In the genomic region with DNA sequence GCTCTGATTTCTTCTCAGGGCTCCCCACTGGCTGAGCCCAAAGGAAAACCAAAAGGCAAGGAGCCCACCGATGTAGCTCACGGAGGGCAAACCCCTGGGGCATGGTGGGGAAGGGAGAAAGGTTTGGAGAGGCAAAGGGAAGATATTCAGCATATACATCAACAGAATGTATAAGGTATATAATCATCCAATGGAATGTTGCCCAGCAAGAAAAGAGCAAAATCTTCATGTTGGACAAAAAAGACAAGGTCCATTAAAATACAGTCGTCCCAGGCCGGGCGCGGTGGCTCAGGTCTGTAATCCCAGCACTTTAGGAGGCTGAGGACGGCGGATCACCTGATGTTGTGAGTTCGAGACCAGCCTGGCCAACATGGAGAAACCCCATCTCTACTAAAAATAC, we compare ENCODE assay signal across 10 cellular contexts. TPM values are rescaled to one million over a fixed set of nuclear protein-coding genes. Genes with fewer than 3 reads are reported as not detected.
DNase-seq lines count a peak whose midpoint lies in the region; ATAC-seq and TF ChIP-seq lines count a peak whose summit lies in the region.
"Had no signal": no experiment of that assay in that cellular context is flagged by ENCODE, and none has a peak within 500 bp of the region (broad histone marks: within the 10 kb centered on the region; RNA-seq: fewer than 3 reads in every experiment).

No MANE protein-coding gene starts in this region.

- H3K79me2 ChIP-seq in H9 (ENCODE audit: insufficient read depth, low read length) (no peaks in the 10 kb centered on the region), smooth muscle cell (ENCODE audit: low read depth) (peaks cover 4% of the 10 kb centered on the region)

- no peak overlapping the region for H2BK12ac ChIP-seq in H9 (ENCODE audit: insufficient read length, low read depth, low read length)

- no peaks in the 10 kb centered on the region for H3K79me1 ChIP-seq in H9 (ENCODE audit: insufficient read depth, low read depth, low read length, poor library complexity, severe bottlenecking)

- H3K4me3 ChIP-seq in esophagus squamous epithelium (peak overlapping the region in 3 of 4 donors; percentile 73 to 76 (median 76)), smooth muscle cell (peak overlapping the region; percentile 74)

- no peak for ATAC-seq in activated CD8-positive, alpha-beta T cell treated with anti-CD3 and anti-CD28 coated beads, Interleukin-2, amount 10 ng/mL, durations not matched to agents 7 days and 5 days
- no peak for ATAC-seq in HG03045 (IDR thresholded peaks at IDR 0.05; ENCODE audit: unreplicated experiment)
- no peak for ATAC-seq in GM18502 (IDR thresholded peaks at IDR 0.05; ENCODE audit: poor library complexity, unreplicated experiment)

- H2BK15ac ChIP-seq in H9 (ENCODE audit: low read depth, low read length) = no peak overlapping the region

- no peak overlapping the region for H3K14ac ChIP-seq in H9 (ENCODE audit: insufficient read depth, low read length)

- no peak overlapping the region for H3K23ac ChIP-seq in H9 (ENCODE audit: insufficient read length, low read depth, low read length)

- H3K9ac ChIP-seq in H9 (ENCODE audit: extremely low read depth, insufficient read length, low read length) (no peak overlapping the region), smooth muscle cell (ENCODE audit: low read depth) (peak overlapping the region; percentile 65)

- H2BK5ac ChIP-seq in H9 (ENCODE audit: insufficient read length, low read length) = no peak overlapping the region

- no peak overlapping the region for H3K18ac ChIP-seq in H9 (ENCODE audit: insufficient read length, low read depth, low read length)

- CTCF ChIA-PET in activated CD8-positive, alpha-beta T cell treated with anti-CD3 and anti-CD28 coated beads, Interleukin-2, amount 10 ng/mL, durations not matched to agents 7 days and 5 days (lab: Charles Lee) = no interaction called here

- H3T11ph ChIP-seq in H9 (ENCODE audit: low read length) = no peak overlapping the region

- no peak overlapping the region for H4K8ac ChIP-seq in H9 (replicated peaks; ENCODE audit: insufficient read length, low read depth, low read length)

- no peak for DNase-seq in H9
- DNase-seq in activated CD8-positive, alpha-beta T cell treated with anti-CD3 and anti-CD28 coated beads, Interleukin-2, amount 10 ng/mL, durations not matched to agents 7 days and 5 days = no peak
- no peak for DNase-seq in esophagus squamous epithelium (lab: John Stamatoyannopoulos, UW)
- DNase-seq in smooth muscle cell (lab: John Stamatoyannopoulos, UW; ENCODE audit: unreplicated experiment) = no peak
- no peak for DNase-seq in NCI-H510A (lab: John Stamatoyannopoulos, UW)
- DNase-seq in Kasumi-1 (lab: John Stamatoyannopoulos, UW) = no peak
- DNase-seq: NCI-H187 treated with DMSO at 0.1 percent for 48 hours, SHP77 treated with DMSO at 0.1 percent for 48 hours had no signal

- H4K20me1 ChIP-seq in H9 (ENCODE audit: control insufficient read depth, insufficient read depth, insufficient read length) = no peaks in the 10 kb centered on the region
- H4K20me1 ChIP-seq in smooth muscle cell (ENCODE audit: low read depth) = no peaks in the 10 kb centered on the region

- peaks cover 15 to 17% of the 10 kb centered on the region in 2 experiments for H3K4me1 Mint-ChIP-seq in H9
- peaks cover 37% of the 10 kb centered on the region for H3K4me1 Mint-ChIP-seq in activated CD8-positive, alpha-beta T cell treated with anti-CD3 and anti-CD28 coated beads, Interleukin-2, amount 10 ng/mL, durations not matched to agents 7 days and 5 days (ENCODE audit: low read depth)

- H2BK20ac ChIP-seq in H9 (ENCODE audit: low read depth, low read length, poor library complexity, severe bottlenecking) = no peak overlapping the region

- H3K4me3 Mint-ChIP-seq in H9 = peak overlapping the region; percentile 16 to 89; a peak in 3 of 5 replicates
- H3K4me3 Mint-ChIP-seq in activated CD8-positive, alpha-beta T cell treated with anti-CD3 and anti-CD28 coated beads, Interleukin-2, amount 10 ng/mL, durations not matched to agents 7 days and 5 days = peak overlapping the region; percentile 93

- no peak for TF ChIP-seq POLR2A in esophagus squamous epithelium (IDR thresholded peaks at IDR 0.05)

- POLR2A ChIA-PET in activated CD8-positive, alpha-beta T cell treated with anti-CD3 and anti-CD28 coated beads, Interleukin-2, amount 10 ng/mL, durations not matched to agents 7 days and 5 days (lab: Charles Lee) = interaction anchor here (0.7 to 1.4 kb wide), 3 partner anchors 50 to 52 kb away, joined by 3 to 6 read pairs (median 4); no protein-coding TSS in a partner anchor

- H4K91ac ChIP-seq in H9 (ENCODE audit: insufficient read length, low read depth, low read length) = no peak overlapping the region

- H3K27me3 ChIP-seq in H9 (ENCODE audit: insufficient read depth, low read length) = no peaks in the 10 kb centered on the region
- H3K27me3 ChIP-seq in esophagus squamous epithelium = no peaks in the 10 kb centered on the region
- no peaks in the 10 kb centered on the region for H3K27me3 ChIP-seq in smooth muscle cell (ENCODE audit: low read depth)

- H3K9me3 Mint-ChIP-seq in H9 = no peaks in the 10 kb centered on the region
- H3K9me3 Mint-ChIP-seq in activated CD8-positive, alpha-beta T cell treated with anti-CD3 and anti-CD28 coated beads, Interleukin-2, amount 10 ng/mL, durations not matched to agents 7 days and 5 days (ENCODE audit: insufficient read depth) = no peaks in the 10 kb centered on the region

- intact Hi-C loops in esophagus squamous epithelium (cut with DNase I) = no loop called here

- no peaks in the 10 kb centered on the region for H3K9me3 ChIP-seq in H9 (ENCODE audit: control insufficient read depth, low read depth, low read length)
- no peaks in the 10 kb centered on the region for H3K9me3 ChIP-seq in esophagus squamous epithelium
- no peaks in the 10 kb centered on the region for H3K9me3 ChIP-seq in smooth muscle cell (replicated peaks; ENCODE audit: low read depth)

- no peak overlapping the region for H2BK120ac ChIP-seq in H9 (ENCODE audit: low read depth, low read length, poor library complexity, severe bottlenecking)

- H3K36me3 ChIP-seq in esophagus squamous epithelium = no peaks in the 10 kb centered on the region
- no peaks in the 10 kb centered on the region for H3K36me3 ChIP-seq in smooth muscle cell (ENCODE audit: low read depth)

- no peak overlapping the region for H3K4ac ChIP-seq in H9 (ENCODE audit: low read depth, low read length)

- H2AK5ac ChIP-seq in H9 (ENCODE audit: insufficient read length, low read length) = no peak overlapping the region

- no peak overlapping the region for H4K5ac ChIP-seq in H9 (ENCODE audit: insufficient read length, low read depth, low read length)

- H3K27ac ChIP-seq in H9 (ENCODE audit: insufficient read length, low read depth, low read length) = no peak overlapping the region
- peak overlapping the region; percentile 54 to 96 (median 90) for H3K27ac ChIP-seq in esophagus squamous epithelium
- peak overlapping the region; percentile 91 for H3K27ac ChIP-seq in smooth muscle cell (ENCODE audit: low read depth)

- TF ChIP-seq CTCF in H9 (conservative IDR thresholded peaks at IDR 0.05) = no peak
- no peak for TF ChIP-seq CTCF in esophagus squamous epithelium (IDR thresholded peaks at IDR 0.05)
- no peak for TF ChIP-seq CTCF in smooth muscle cell (IDR thresholded peaks at IDR 0.05; ENCODE audit: borderline replicate concordance, insufficient read depth, poor library complexity, severe bottlenecking)

- H3K27me3 Mint-ChIP-seq in H9 (ENCODE audit: low read depth) = no peaks in the 10 kb centered on the region
- no peaks in the 10 kb centered on the region for H3K27me3 Mint-ChIP-seq in activated CD8-positive, alpha-beta T cell treated with anti-CD3 and anti-CD28 coated beads, Interleukin-2, amount 10 ng/mL, durations not matched to agents 7 days and 5 days (ENCODE audit: low read depth)

- peaks cover 6% of the 10 kb centered on the region for H3K23me2 ChIP-seq in H9 (ENCODE audit: insufficient read length, low read depth, low read length, poor library complexity, severe bottlenecking)

- H2AFZ ChIP-seq in H9 (ENCODE audit: low read length) (no peak overlapping the region), smooth muscle cell (ENCODE audit: low read depth) (no peak overlapping the region)

- H3K4me2 ChIP-seq in H9 (ENCODE audit: insufficient read depth, insufficient read length, low read length) = no peak overlapping the region
- H3K4me2 ChIP-seq in smooth muscle cell = peak overlapping the region; percentile 77

- H3K36me3 Mint-ChIP-seq in H9 (ENCODE audit: insufficient read depth in 1 of 3, low read depth in 3 of 3) = no peaks in the 10 kb centered on the region
- peaks cover 6% of the 10 kb centered on the region for H3K36me3 Mint-ChIP-seq in activated CD8-positive, alpha-beta T cell treated with anti-CD3 and anti-CD28 coated beads, Interleukin-2, amount 10 ng/mL, durations not matched to agents 7 days and 5 days (ENCODE audit: low read depth)

- no peaks in the 10 kb centered on the region for H3K4me1 ChIP-seq in H9 (ENCODE audit: insufficient read depth, low read length)
- H3K4me1 ChIP-seq in esophagus squamous epithelium = peaks cover 12 to 46% (median 15%) of the 10 kb centered on the region in 3 donors
- peaks cover 7% of the 10 kb centered on the region for H3K4me1 ChIP-seq in smooth muscle cell (ENCODE audit: low read depth)

- peaks cover 16% of the 10 kb centered on the region for H3F3A ChIP-seq in smooth muscle cell (ENCODE audit: low read depth)

- peak overlapping the region in 1 of 3 experiments; percentile 91; a peak in 1 of 7 replicates for H3K27ac Mint-ChIP-seq in H9
- peak overlapping the region; percentile 45 for H3K27ac Mint-ChIP-seq in activated CD8-positive, alpha-beta T cell treated with anti-CD3 and anti-CD28 coated beads, Interleukin-2, amount 10 ng/mL, durations not matched to agents 7 days and 5 days

- no CpG with 5 or more reads among the region's 9 CpGs for WGBS in H9 (ENCODE audit: extremely low coverage, insufficient read length, low lambda C conversion rate)
- WGBS in esophagus squamous epithelium, 2 donors = 80 to 82% methylated on average over 9 of the region's 9 CpGs
- 64% methylated on average over 9 of the region's 9 CpGs for WGBS in smooth muscle cell (ENCODE audit: low lambda C conversion rate)

- H3K56ac ChIP-seq in H9 (ENCODE audit: insufficient read length, low read depth, low read length) = no peak overlapping the region

RNA-seq across cellular contexts. Expression of gene CPPED1, which starts 1.6 kb away (rescaled TPM):
- 7.9 and 10.8 TPM in 2 replicates for total RNA-seq in H9 (2021)
- total RNA-seq in activated CD8-positive, alpha-beta T cell treated with anti-CD3 and anti-CD28 coated beads, Interleukin-2, amount 10 ng/mL, durations not matched to agents 7 days and 5 days = 10 to 100 TPM; 12.7 to 13.5 TPM
- total RNA-seq in esophagus squamous epithelium = 10 to 100 TPM; 14.3 to 45.6 (median 16.8) TPM
- 20.9 and 35.2 TPM in 2 replicates for total RNA-seq in smooth muscle cell
- 17.2 and 17.7 TPM in 2 replicates for polyA plus RNA-seq in smooth muscle cell
